Comparison of ENCODE assay signal across 1 cellular context in genomic region chr5:1391691-1392090, GRCh38.
TF ChIP-seq lines count a peak whose summit lies in the region.

No MANE protein-coding gene starts in this region.

TF ChIP-seq in K562, 482 proteins besides CTCF, POLR2A, EP300 and RAD21:
- TF ChIP-seq MAX (CRISPR knock-in tag; IDR thresholded peaks at IDR 0.05), result 0 out of 2 replicates have a peak, but pooled peaks have one; percentile 21
- TF ChIP-seq CCNT2 (IDR thresholded peaks at IDR 0.05; ENCODE audit: borderline replicate concordance, extremely low read depth, insufficient read length, low read depth, low read length), result no peak
